8 cellular contexts compared by ENCODE assay signal in genomic region chr2:46299365-46300263, GRCh38. TPM values are rescaled to one million over a fixed set of nuclear protein-coding genes. Genes with fewer than 3 reads are reported as not detected.
DNase-seq lines count a peak whose midpoint lies in the region; ATAC-seq and TF ChIP-seq lines count a peak whose summit lies in the region.

No MANE protein-coding gene starts in this region.

- ATAC-seq in activated T-cell treated with anti-CD3 and anti-CD28 coated beads, Interleukin-2, amount 50 U/mL, for 72 hours (replicated peaks in 1 of 2), result no peak
- ATAC-seq in gastroesophageal sphincter, result peak; percentile 23
- no peak for ATAC-seq in GM21515 (IDR thresholded peaks at IDR 0.05; ENCODE audit: unreplicated experiment)
- no peak for ATAC-seq in HG03521 (IDR thresholded peaks at IDR 0.05; ENCODE audit: unreplicated experiment)

- intact Hi-C loops in Caco-2 (cut with micrococcal nuclease; ENCODE audit: unreplicated experiment), result loop anchor here (1.0 to 10.0 kb wide), 8 partner anchors 8 to 685 kb away; partner anchors contain the start of gene SRBD1

- TF ChIP-seq POLR2A in gastroesophageal sphincter (IDR thresholded peaks at IDR 0.05), result no peak

- H3K36me3 ChIP-seq in Caco-2 (ENCODE audit: control insufficient read depth, insufficient read depth, low read length) (no peaks in the 10 kb centered on the region), gastroesophageal sphincter (no peaks in the 10 kb centered on the region)

- H3K4me1 Mint-ChIP-seq in Caco-2 (ENCODE audit: low read depth, unreplicated experiment) (peaks cover 39% of the 10 kb centered on the region), neural crest cell (peaks cover 22% of the 10 kb centered on the region)
- peaks cover 45% of the 10 kb centered on the region for H3K4me1 Mint-ChIP-seq in activated T-cell treated with anti-CD3 and anti-CD28 coated beads, Interleukin-2, amount 50 U/mL, for 72 hours (ENCODE audit: low read depth)

- peak; percentile 72 to 73 for DNase-seq in Caco-2
- DNase-seq in activated T-cell treated with anti-CD3 and anti-CD28 coated beads, Interleukin-2, amount 50 U/mL, for 72 hours, result no peak
- no peak for DNase-seq in neural crest cell (ENCODE audit: low read depth, low spot score)
- no peak for DNase-seq in amniotic stem cell (lab: John Stamatoyannopoulos, UW)

- H3K4me1 ChIP-seq in Caco-2, result peaks cover 25% of the 10 kb centered on the region
- H3K4me1 ChIP-seq in gastroesophageal sphincter, result peaks cover 0 to 53% (median 3%) of the 10 kb centered on the region in 3 donors

- H3K4me3 Mint-ChIP-seq in Caco-2 (ENCODE audit: unreplicated experiment) (peak overlapping the region; percentile 83), neural crest cell (peak overlapping the region; percentile 71)
- peak overlapping the region; percentile 95 to 99 for H3K4me3 Mint-ChIP-seq in activated T-cell treated with anti-CD3 and anti-CD28 coated beads, Interleukin-2, amount 50 U/mL, for 72 hours

- BruUV-seq in Caco-2 (replicated peaks; lab: Mats Ljungman, UMichigan), result no TSS peak

- H3K9me3 Mint-ChIP-seq in Caco-2 (ENCODE audit: unreplicated experiment), result peaks cover 1% of the 10 kb centered on the region
- no peaks in the 10 kb centered on the region for H3K9me3 Mint-ChIP-seq in activated T-cell treated with anti-CD3 and anti-CD28 coated beads, Interleukin-2, amount 50 U/mL, for 72 hours
- H3K9me3 Mint-ChIP-seq in neural crest cell, result no peaks in the 10 kb centered on the region

- H3K27ac Mint-ChIP-seq in Caco-2 (ENCODE audit: unreplicated experiment), result peak overlapping the region; percentile 8
- peak overlapping the region; percentile 75 for H3K27ac Mint-ChIP-seq in activated T-cell treated with anti-CD3 and anti-CD28 coated beads, Interleukin-2, amount 50 U/mL, for 72 hours
- no peak overlapping the region for H3K27ac Mint-ChIP-seq in neural crest cell (ENCODE audit: unreplicated experiment)

- peak overlapping the region; percentile 0 to 93 (median 90) for H3K27ac ChIP-seq in gastroesophageal sphincter

- H3K27me3 ChIP-seq in Caco-2 (replicated peaks; ENCODE audit: control insufficient read depth, insufficient read depth, low read length) (no peaks in the 10 kb centered on the region), gastroesophageal sphincter (peaks cover 24% of the 10 kb centered on the region)

- peak; percentile 15; the same call in 1 of the 2 replicates for TF ChIP-seq RAD21 in Ishikawa (IDR thresholded peaks at IDR 0.05; ENCODE audit: low read depth)

- TF ChIP-seq EP300 in Ishikawa (IDR thresholded peaks at IDR 0.05; ENCODE audit: borderline replicate concordance), result no peak
- no peak for TF ChIP-seq EP300 in gastroesophageal sphincter (IDR thresholded peaks at IDR 0.05)

- no peaks in the 10 kb centered on the region for H3K9me3 ChIP-seq in Caco-2
- H3K9me3 ChIP-seq in gastroesophageal sphincter, result no peaks in the 10 kb centered on the region

- TF ChIP-seq CTCF in Caco-2 (IDR thresholded peaks at IDR 0.05; ENCODE audit: insufficient read depth in 1 of 2, low read depth in 1 of 2, low read length in 1 of 2, severe bottlenecking in 1 of 2, unreplicated experiment in 1 of 2), result no peak
- peak in 2 of 4 experiments; percentile 9 to 12 for TF ChIP-seq CTCF in gastroesophageal sphincter (IDR thresholded peaks at IDR 0.05)
- TF ChIP-seq CTCF in neural crest cell (conservative IDR thresholded peaks at IDR 0.05), result no peak

- peaks cover 26% of the 10 kb centered on the region for H3K36me3 Mint-ChIP-seq in Caco-2 (ENCODE audit: insufficient read depth, unreplicated experiment)
- peaks cover 0 to 11% of the 10 kb centered on the region in 2 donors for H3K36me3 Mint-ChIP-seq in activated T-cell treated with anti-CD3 and anti-CD28 coated beads, Interleukin-2, amount 50 U/mL, for 72 hours (ENCODE audit: insufficient read depth in 2 of 2)
- H3K36me3 Mint-ChIP-seq in neural crest cell (ENCODE audit: low read depth), result no peaks in the 10 kb centered on the region

- H3K27me3 Mint-ChIP-seq in Caco-2 (ENCODE audit: insufficient read depth, unreplicated experiment), result peaks cover 2% of the 10 kb centered on the region
- peaks cover 74% of the 10 kb centered on the region for H3K27me3 Mint-ChIP-seq in activated T-cell treated with anti-CD3 and anti-CD28 coated beads, Interleukin-2, amount 50 U/mL, for 72 hours (ENCODE audit: low read depth)
- H3K27me3 Mint-ChIP-seq in neural crest cell (ENCODE audit: low read depth), result peaks cover 96% of the 10 kb centered on the region

- POLR2A ChIA-PET in Caco-2 (lab: Charles Lee), result interaction anchor here (0.6 to 0.9 kb wide), 2 partner anchors 32 to 36 kb away, joined by 4 to 8 read pairs; no protein-coding TSS in a partner anchor

- peak overlapping the region; percentile 90 for H3K4me3 ChIP-seq in Caco-2 (ENCODE audit: low read depth, low read length)
- peak overlapping the region; percentile 65 to 68 for H3K4me3 ChIP-seq in gastroesophageal sphincter

- WGBS in gastroesophageal sphincter (ENCODE audit: low coverage in 1 of 2), 2 donors, result 8 to 25% methylated on average over 16 to 26 of the region's 40 CpGs

- CTCF ChIA-PET in Caco-2 (lab: Charles Lee), result interaction anchor here (0.6 to 1.4 kb wide), 5 partner anchors 36 to 650 kb away, joined by 3 to 7 read pairs (median 4); no protein-coding TSS in a partner anchor

TF ChIP-seq in Ishikawa, 13 proteins besides CTCF, POLR2A, EP300 and RAD21:
- TF ChIP-seq NFIC (IDR thresholded peaks at IDR 0.05), result no peak; the same call in 1 of the 2 replicates
- TF ChIP-seq, protein P1, sequence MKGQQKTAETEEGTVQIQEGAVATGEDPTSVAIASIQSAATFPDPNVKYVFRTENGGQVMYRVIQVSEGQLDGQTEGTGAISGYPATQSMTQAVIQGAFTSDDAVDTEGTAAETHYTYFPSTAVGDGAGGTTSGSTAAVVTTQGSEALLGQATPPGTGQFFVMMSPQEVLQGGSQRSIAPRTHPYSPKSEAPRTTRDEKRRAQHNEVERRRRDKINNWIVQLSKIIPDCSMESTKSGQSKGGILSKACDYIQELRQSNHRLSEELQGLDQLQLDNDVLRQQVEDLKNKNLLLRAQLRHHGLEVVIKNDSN (IDR thresholded peaks at IDR 0.05), result no peak
- TF ChIP-seq TAF1 (IDR thresholded peaks at IDR 0.05; ENCODE audit: low read depth), result peak; percentile 23
- TF ChIP-seq, protein P2, sequence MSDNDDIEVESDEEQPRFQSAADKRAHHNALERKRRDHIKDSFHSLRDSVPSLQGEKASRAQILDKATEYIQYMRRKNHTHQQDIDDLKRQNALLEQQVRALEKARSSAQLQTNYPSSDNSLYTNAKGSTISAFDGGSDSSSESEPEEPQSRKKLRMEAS (IDR thresholded peaks at IDR 0.05), result peak; percentile 51; the same call in 1 of the 2 replicates
- TF ChIP-seq CEBPB (IDR thresholded peaks at IDR 0.05), result peak; percentile 95
- no peak for TF ChIP-seq CREB1 (IDR thresholded peaks at IDR 0.05; ENCODE audit: low read depth)
- TF ChIP-seq TEAD4 (IDR thresholded peaks at IDR 0.05), result no peak
- TF ChIP-seq YY1 (IDR thresholded peaks at IDR 0.05; ENCODE audit: low read depth), result no peak

RNA-seq across cellular contexts. Expression of gene EPAS1, which starts 2.4 kb away (rescaled TPM):
- total RNA-seq in Caco-2 (2022) (68.1 and 77.3 TPM in 2 replicates), gastroesophageal sphincter (100 to 1,000 TPM; 101 to 152 (median 131) TPM), neural crest cell (0.14 and 0.27 TPM in 2 replicates)
- total RNA-seq in activated T-cell treated with anti-CD3 and anti-CD28 coated beads, Interleukin-2, amount 50 U/mL, for 72 hours, result 100 to 1,000 TPM in 1 of 2 donors, 10 to 100 TPM in 1; 50.8 to 219 TPM

Comparison
In these comparisons a context has a peak if more than half of its experiments do, and no peak if none do; other contexts are left out.
1. DNase-seq: peak in Caco-2 (2 of 2); none in activated T-cell treated with anti-CD3 and anti-CD28 coated beads, Interleukin-2, amount 50 U/mL, for 72 hours (0 of 2), neural crest cell (single experiment) and amniotic stem cell (single experiment).
2. RNA of gene EPAS1, which starts 2.4 kb away (total RNA-seq): 50.8 to 219 TPM in activated T-cell treated with anti-CD3 and anti-CD28 coated beads, Interleukin-2, amount 50 U/mL, for 72 hours, 101 to 152 TPM in gastroesophageal sphincter and 68.1 to 77.3 TPM in Caco-2; 0.14 to 0.27 TPM in neural crest cell; every median in the first group is over 10 times any median in the second.
3. Peak in every context shown above with its lines, with median percentiles within 50 percentile points of each other: H3K4me3 Mint-ChIP-seq.